ENCODE assay signal across 12 cellular contexts in the genomic region with DNA sequence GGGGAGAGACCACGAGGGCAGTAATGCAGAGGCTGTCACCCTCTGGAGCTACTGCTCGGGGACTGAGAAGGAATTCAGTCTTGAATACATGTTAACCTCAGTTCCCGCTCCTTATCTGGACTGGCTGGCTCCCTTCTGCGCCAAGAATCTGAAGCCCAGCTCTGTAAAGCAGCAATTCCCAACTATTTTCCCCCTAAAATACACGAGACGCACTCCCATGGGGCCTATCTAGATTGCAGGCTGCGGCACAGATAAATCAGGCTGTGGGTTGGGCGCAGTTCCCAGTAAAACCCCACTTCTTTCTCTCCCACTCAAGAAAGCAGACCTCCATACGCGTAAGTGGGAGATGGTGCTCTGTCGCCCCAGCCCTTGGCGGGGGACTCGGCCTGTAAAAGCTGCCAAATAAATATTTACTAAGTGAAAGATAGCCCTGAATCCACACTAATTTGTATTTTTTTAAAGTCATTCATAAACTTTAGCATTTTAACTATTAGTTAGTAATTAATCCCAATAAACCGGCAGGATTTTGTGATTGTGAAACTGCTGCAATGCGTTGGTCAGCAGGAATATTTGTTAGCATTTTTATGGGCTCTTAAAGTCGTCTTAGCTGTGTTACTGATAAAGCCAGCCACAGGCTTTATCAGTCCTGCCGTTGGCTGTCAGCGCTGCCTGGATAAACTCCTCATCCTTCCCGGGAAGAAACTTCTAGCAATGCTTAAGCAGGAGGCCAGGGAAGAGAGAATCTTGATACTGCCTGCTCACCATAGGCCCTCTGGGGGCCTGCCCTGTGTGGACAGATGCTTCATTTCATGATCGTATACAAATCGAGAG. TPM values are rescaled to one million over a fixed set of nuclear protein-coding genes. Genes with fewer than 3 reads are reported as not detected.
A peak's percentile ranks its signal among the peaks of the same experiment; 100 is the strongest.
DNase-seq lines count a peak whose midpoint lies in the region; ATAC-seq and TF ChIP-seq lines count a peak whose summit lies in the region.
"Had no signal": no experiment of that assay in that cellular context is flagged by ENCODE, and none has a peak within 500 bp of the region (broad histone marks: within the 10 kb centered on the region; RNA-seq: fewer than 3 reads in every experiment).

No MANE protein-coding gene starts in this region.

- no peaks in the 10 kb centered on the region for H3K27me3 ChIP-seq in uterus
- H3K27me3 ChIP-seq: SJSA1 had no signal

- no peak for TF ChIP-seq CTCF in uterus (IDR thresholded peaks at IDR 0.05)
- TF ChIP-seq CTCF in GM13977 (IDR thresholded peaks at IDR 0.05; ENCODE audit: extremely low read depth, insufficient read depth, missing control alignments): no peak

- DNase-seq in NCI-H2107 treated with DMSO at 0.1 percent for 48 hours (lab: John Stamatoyannopoulos, UW; ENCODE audit: unreplicated experiment) (peak; percentile 13), NCI-H2107 (lab: John Stamatoyannopoulos, UW) (no peak), erythroblast (lab: John Stamatoyannopoulos, UW) (peak; percentile 45 to 46), mucosa of gallbladder (ENCODE audit: low spot score) (peak; percentile 46), uterus (peak; percentile 86 to 90), GM13977 (ENCODE audit: low spot score) (no peak), mesenteric fat pad (ENCODE audit: low spot score) (no peak)
- DNase-seq: foreskin melanocyte, substantia nigra had no signal

- TF ChIP-seq POLR2A in erythroblast (IDR thresholded peaks at IDR 0.05; ENCODE audit: low read length): no peak
- TF ChIP-seq POLR2A in uterus (IDR thresholded peaks at IDR 0.05): no peak

- ATAC-seq in HG03135 (IDR thresholded peaks at IDR 0.05; ENCODE audit: unreplicated experiment): no peak

- H3K27ac ChIP-seq in uterus: peak overlapping the region; percentile 78 to 83
- H3K27ac ChIP-seq: A549, SJSA1 had no signal

- in situ Hi-C loops in GM13977 (cut with MboI; ENCODE audit: low pct_unique_long_range_greater_than_20kb, low sequenced_read_pairs, unreplicated experiment): no loop called here

- peaks cover 0 to 12% of the 10 kb centered on the region in 2 donors for H3K4me1 ChIP-seq in uterus

- intact Hi-C loops in uterus (cut with DNase I; ENCODE audit: low total_unique reads): no loop called here

- no peaks in the 10 kb centered on the region for H3K9me3 ChIP-seq in uterus
- H3K9me3 ChIP-seq: A549, SJSA1 had no signal

- peak overlapping the region in 1 of 2 donors; percentile 21 for H3K4me3 ChIP-seq in uterus
- H3K4me3 ChIP-seq: A549, SJSA1 had no signal

- H3K36me3 ChIP-seq in uterus: no peaks in the 10 kb centered on the region
- H3K36me3 ChIP-seq: SJSA1 had no signal

RNA-seq across cellular contexts. Expression of a gene that starts 17.8 kb away (rescaled TPM):
- total RNA-seq in mucosa of gallbladder (23.3 TPM), uterus (10 to 100 TPM in 3 of 4 donors, 1 to 10 TPM in 1; 1.5 to 17.4 (median 13.5) TPM), mesenteric fat pad (8.4 TPM)

RNA-seq across cellular contexts. Expression of a gene that starts 52.4 kb away (rescaled TPM):
- total RNA-seq in mucosa of gallbladder: 7.3 TPM
- total RNA-seq in uterus: 10 to 100 TPM in 1 of 4 donors, 1 to 10 TPM in 2, not detected in 1; 5.9 to 20.9 (median 7.2) TPM
- total RNA-seq in mesenteric fat pad: 2.3 TPM

Comparison
In these comparisons a context has a peak if more than half of its experiments do, and no peak if none do; other contexts are left out.
1. DNase-seq: peak in NCI-H2107 treated with DMSO at 0.1 percent for 48 hours (single experiment), erythroblast (2 of 2), mucosa of gallbladder (single experiment) and uterus (2 of 2); none in NCI-H2107 (single experiment), GM13977 (single experiment) and mesenteric fat pad (single experiment).